Comparison of ENCODE assay signal across 7 cellular contexts in genomic region chr16:8567355-8568230, GRCh38. TPM values are rescaled to one million over a fixed set of nuclear protein-coding genes. Genes with fewer than 3 reads are reported as not detected.
A peak's percentile ranks its signal among the peaks of the same experiment; 100 is the strongest.
DNase-seq lines count a peak whose midpoint lies in the region; ATAC-seq, FAIRE-seq and TF ChIP-seq lines count a peak whose summit lies in the region.

No MANE protein-coding gene starts in this region.

- no peak overlapping the region for H3K4me3 ChIP-seq in adipocyte (ENCODE audit: low read length)

- peaks cover 20% of the 10 kb centered on the region for H3K27me3 ChIP-seq in adipocyte (replicated peaks; ENCODE audit: control insufficient read depth, insufficient read depth, low read length)

- no peaks in the 10 kb centered on the region for H3K36me3 ChIP-seq in adipocyte (ENCODE audit: control insufficient read depth, insufficient read depth, low read length, severe bottlenecking)

- H3K9ac ChIP-seq in adipocyte (ENCODE audit: low read length) = no peak overlapping the region

- peak; percentile 83 for FAIRE-seq in GM12891 (lab: Jason Lieb, UNC)

- intact Hi-C loops in left ventricle myocardium superior (cut with micrococcal nuclease) (no loop called here), sciatic nerve (cut with DNase I) (no loop called here)

- peaks cover 4% of the 10 kb centered on the region for H3K4me1 ChIP-seq in adipocyte (ENCODE audit: control insufficient read depth, insufficient read depth, low read length)

- H3K9me3 ChIP-seq in adipocyte (ENCODE audit: control insufficient read depth, low read length) = no peaks in the 10 kb centered on the region

- TF ChIP-seq POLR2A in GM12891 (IDR thresholded peaks at IDR 0.05; ENCODE audit: low read depth, low read length) = no peak

- DNase-seq in GM12891 (ENCODE audit: insufficient read length, low spot score) (peak; percentile 63), NCI-H1105 (lab: John Stamatoyannopoulos, UW) (peak; percentile 28), SW 1271 (lab: John Stamatoyannopoulos, UW) (peak; percentile 58 to 74), adipocyte (ENCODE audit: low read depth) (peak; percentile 96), left ventricle myocardium superior (peak; percentile 61), sciatic nerve (ENCODE audit: low spot score) (peak; percentile 81)

- ATAC-seq in HG02623 (IDR thresholded peaks at IDR 0.05; ENCODE audit: unreplicated experiment) (peak; percentile 81), left ventricle myocardium superior (peak; percentile 76), sciatic nerve (peak; percentile 84)

TF ChIP-seq in GM12891, 5 proteins besides CTCF, POLR2A, EP300 and RAD21:
- TF ChIP-seq POU2F2 (IDR thresholded peaks at IDR 0.05; ENCODE audit: low read depth, low read length) (peak; percentile 98), SPI1 (IDR thresholded peaks at IDR 0.05; ENCODE audit: low read depth, low read length) (no peak)

RNA-seq across cellular contexts. Expression of gene TMEM114, which starts 22.7 kb away (rescaled TPM):
- polyA plus RNA-seq in GM12891 (2012; ENCODE audit: low read depth, missing spikeins) = 0.14 TPM
- total RNA-seq in left ventricle myocardium superior = not detected
- total RNA-seq in sciatic nerve = not detected

RNA-seq across cellular contexts. Expression of gene METTL22, which starts 53.9 kb away (rescaled TPM):
- 14.1 TPM for polyA plus RNA-seq in GM12891 (2012; ENCODE audit: low read depth, missing spikeins)
- total RNA-seq in left ventricle myocardium superior = 28.6 TPM
- 40.6 TPM for total RNA-seq in sciatic nerve

Comparison
In these comparisons a context has a peak if more than half of its experiments do, and no peak if none do; other contexts are left out.
1. DNase-seq: peak in every context shown above with its lines; median percentile 96 in adipocyte; 81 in sciatic nerve; 66 in SW 1271; 63 in GM12891; 61 in left ventricle myocardium superior; 28 in NCI-H1105.